ENCODE assay signal across 29 cellular contexts in the genomic region with DNA sequence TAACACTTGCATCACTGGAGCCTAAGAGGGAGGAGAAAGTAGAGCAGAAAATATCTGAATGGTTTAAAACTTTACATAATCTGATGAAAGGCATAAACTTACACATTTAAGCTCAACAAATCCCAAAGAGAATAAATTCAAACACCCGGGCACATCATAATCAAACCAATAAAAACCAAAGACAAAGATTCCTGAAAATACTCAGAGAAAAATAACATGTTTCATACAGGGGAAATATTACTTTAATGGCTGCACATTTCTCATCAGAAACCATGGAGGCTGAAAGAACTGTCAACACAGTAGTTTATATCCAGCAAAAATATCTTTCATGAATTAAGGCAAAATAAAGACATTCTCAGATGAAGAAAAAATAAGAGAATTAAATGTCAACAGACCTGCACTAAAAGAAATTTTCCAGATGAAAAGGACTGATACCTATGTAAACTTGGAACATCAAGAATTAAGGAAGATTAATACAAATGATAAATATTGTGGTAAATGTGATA. TPM values are rescaled to one million over a fixed set of nuclear protein-coding genes. Genes with fewer than 3 reads are reported as not detected.
"Had no signal": no experiment of that assay in that cellular context is flagged by ENCODE, and none has a peak within 500 bp of the region (broad histone marks: within the 10 kb centered on the region; RNA-seq: fewer than 3 reads in every experiment).

No MANE protein-coding gene starts in this region.

- H3K27ac ChIP-seq: colonic mucosa, epithelial cell of prostate, esophagus squamous epithelium, gastrocnemius medialis, heart right ventricle, left lung, lower lobe of right lung had no signal

- H3K4me3 ChIP-seq: colonic mucosa, esophagus squamous epithelium, gastrocnemius medialis, heart right ventricle, left lung, lower lobe of right lung had no signal

- FAIRE-seq: endometrium, islet of Langerhans, keratinocyte had no signal

- H3K27me3 ChIP-seq: colonic mucosa, esophagus squamous epithelium, gastrocnemius medialis, heart right ventricle, left lung had no signal

- H3K27ac Mint-ChIP-seq: dendritic cell treated with granulocyte-macrophage colony-stimulating factor and Interleukin-4, amounts not matched to agents 40 ng/mL and 50 ng/mL, for 4 days; effector memory CD8-positive, alpha-beta T cell; endodermal cell; memory B cell had no signal

- H3K9me3 ChIP-seq: colonic mucosa, gastrocnemius medialis, lower lobe of right lung had no signal

- H3K4me1 ChIP-seq: colonic mucosa, esophagus squamous epithelium, heart right ventricle, left lung, lower lobe of right lung had no signal

- H3K4me1 Mint-ChIP-seq: endodermal cell had no signal

- H3K4me3 Mint-ChIP-seq: dendritic cell treated with granulocyte-macrophage colony-stimulating factor and Interleukin-4, amounts not matched to agents 40 ng/mL and 50 ng/mL, for 4 days; effector memory CD8-positive, alpha-beta T cell; endodermal cell; memory B cell; naive thymus-derived CD4-positive, alpha-beta T cell had no signal

- H3K27me3 Mint-ChIP-seq: dendritic cell treated with granulocyte-macrophage colony-stimulating factor and Interleukin-4, amounts not matched to agents 40 ng/mL and 50 ng/mL, for 4 days; effector memory CD8-positive, alpha-beta T cell; memory B cell; naive thymus-derived CD4-positive, alpha-beta T cell had no signal

- DNase-seq: colonic mucosa; cortex of kidney; effector CD8-positive, alpha-beta T cell; effector memory CD8-positive, alpha-beta T cell; endodermal cell; erythroblast; esophagus squamous epithelium; foreskin fibroblast; foreskin melanocyte; gastrocnemius medialis; glutamatergic neuron; head of caudate nucleus; heart right ventricle; hippocampal formation; left cardiac atrium; left lung; left ventricle myocardium superior; lower lobe of right lung; mesendoderm; midbrain; naive thymus-derived CD4-positive, alpha-beta T cell had no signal

- ATAC-seq: effector memory CD8-positive, alpha-beta T cell; esophagus mucosa; gastrocnemius medialis; heart right ventricle; left cardiac atrium; left ventricle myocardium superior; naive thymus-derived CD4-positive, alpha-beta T cell had no signal

- H3K36me3 ChIP-seq: colonic mucosa, esophagus squamous epithelium, gastrocnemius medialis, heart right ventricle, left lung, lower lobe of right lung had no signal

RNA-seq across cellular contexts. Expression of a gene that starts 48.7 kb away (rescaled TPM):
- total RNA-seq: kidney epithelial cell had no signal
- polyA plus RNA-seq: naive thymus-derived CD4-positive, alpha-beta T cell had no signal
